Comparison of ENCODE assay signal across 8 cellular contexts in the genomic region with DNA sequence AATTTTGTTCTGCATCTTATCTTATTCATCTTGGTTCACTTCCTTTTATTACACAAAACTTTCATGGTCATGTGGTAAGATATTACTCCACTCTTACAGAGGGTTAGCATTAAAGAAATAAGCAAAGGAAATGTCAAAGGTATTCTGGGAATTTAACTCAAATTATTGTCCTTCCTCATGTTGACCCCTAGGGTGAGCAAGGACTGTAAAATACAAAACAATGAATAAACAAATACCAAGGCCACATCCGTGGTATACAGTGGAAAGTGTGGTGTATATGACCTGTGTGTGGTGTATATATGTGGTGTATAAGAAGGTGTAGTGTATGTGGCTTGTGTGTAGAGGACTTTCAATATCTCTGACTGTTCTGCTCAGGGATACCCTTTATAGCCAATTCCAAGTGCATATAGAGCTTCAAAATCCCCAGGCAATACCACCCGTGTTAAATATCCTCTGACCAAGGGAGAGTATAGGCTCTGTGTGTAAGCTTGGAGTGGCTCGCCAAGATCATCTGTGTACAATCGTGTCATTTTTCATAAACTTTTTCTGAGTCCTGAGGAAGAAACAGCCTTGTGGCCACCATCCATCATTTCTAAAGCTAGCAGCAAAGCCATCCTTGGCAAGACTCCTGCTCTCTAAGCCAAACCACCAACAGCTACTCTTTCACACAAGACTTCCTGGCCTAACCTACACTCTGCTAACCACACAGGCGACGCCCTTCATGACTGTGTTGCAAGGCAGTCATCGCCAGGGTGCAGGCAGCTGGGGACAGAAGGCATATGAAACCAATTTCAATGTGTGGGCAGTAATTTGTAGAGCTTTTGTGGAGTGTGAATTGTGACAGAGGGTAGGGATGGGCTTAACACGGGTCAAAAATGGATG.
DNase-seq lines count a peak whose midpoint lies in the region; ATAC-seq and TF ChIP-seq lines count a peak whose summit lies in the region.

No MANE protein-coding gene starts in this region.

- H3K4me3 ChIP-seq in Caco-2 (ENCODE audit: low read depth, low read length): no peak overlapping the region

- POLR2A ChIA-PET in Caco-2 (lab: Charles Lee): no interaction called here

- CTCF ChIA-PET in Caco-2 (lab: Charles Lee): interaction anchor here (0.6 kb wide), 1 partner anchor 108 kb away, joined by 4 read pairs; no protein-coding TSS in a partner anchor

- BruUV-seq in Caco-2 (replicated peaks; lab: Mats Ljungman, UMichigan): no TSS peak

- no peaks in the 10 kb centered on the region for H3K9me3 Mint-ChIP-seq in Caco-2 (ENCODE audit: unreplicated experiment)

- H3K27me3 ChIP-seq in Caco-2 (replicated peaks; ENCODE audit: control insufficient read depth, insufficient read depth, low read length): no peaks in the 10 kb centered on the region

- intact Hi-C loops in Caco-2 (cut with micrococcal nuclease; ENCODE audit: unreplicated experiment): no loop called here

- H3K4me1 Mint-ChIP-seq in Caco-2 (ENCODE audit: low read depth, unreplicated experiment): no peaks in the 10 kb centered on the region

- TF ChIP-seq CTCF in Caco-2 (IDR thresholded peaks at IDR 0.05; ENCODE audit: insufficient read depth in 1 of 2, low read depth in 1 of 2, low read length in 1 of 2, severe bottlenecking in 1 of 2, unreplicated experiment in 1 of 2): no peak

- no peak overlapping the region for H3K27ac Mint-ChIP-seq in Caco-2 (ENCODE audit: unreplicated experiment)

- H3K9me3 ChIP-seq in Caco-2: no peaks in the 10 kb centered on the region

- no peak overlapping the region for H3K4me3 Mint-ChIP-seq in Caco-2 (ENCODE audit: unreplicated experiment)

- ATAC-seq in GM18508 (IDR thresholded peaks at IDR 0.05; ENCODE audit: insufficient read depth, unreplicated experiment) (peak; percentile 61), HG02852 (IDR thresholded peaks at IDR 0.05; ENCODE audit: unreplicated experiment) (peak; percentile 84)

- DNase-seq in NOMO-1 (lab: John Stamatoyannopoulos, UW; ENCODE audit: unreplicated experiment in 2 of 2) (peak; percentile 97 to 99), activated T-cell treated with anti-CD3 and anti-CD28 coated beads for 48 hours (ENCODE audit: low read depth) (peak; percentile 69), glomerular visceral epithelial cell (ENCODE audit: extremely low spot score) (peak; percentile 73), NCI-H1436 treated with DMSO at 0.1 percent for 48 hours (lab: John Stamatoyannopoulos, UW) (no peak), Caco-2 (no peak)
- DNase-seq in stimulated activated CD4-positive, alpha-beta T cell treated with anti-CD3 and anti-CD28 coated beads, TNF-alpha, amount 100 ng/mL, for 4 hours (ENCODE audit: low read depth in 3 of 3): peak in 2 of 3 experiments; percentile 58 to 68

- H3K27me3 Mint-ChIP-seq in Caco-2 (ENCODE audit: insufficient read depth, unreplicated experiment): peaks cover 21% of the 10 kb centered on the region

- H3K36me3 Mint-ChIP-seq in Caco-2 (ENCODE audit: insufficient read depth, unreplicated experiment): no peaks in the 10 kb centered on the region

- no peaks in the 10 kb centered on the region for H3K36me3 ChIP-seq in Caco-2 (ENCODE audit: control insufficient read depth, insufficient read depth, low read length)

- no peaks in the 10 kb centered on the region for H3K4me1 ChIP-seq in Caco-2

Comparison
In these comparisons a context has a peak if more than half of its experiments do, and no peak if none do; other contexts are left out.
1. DNase-seq: peak in NOMO-1 (2 of 2), activated T-cell treated with anti-CD3 and anti-CD28 coated beads for 48 hours (single experiment), glomerular visceral epithelial cell (single experiment) and stimulated activated CD4-positive, alpha-beta T cell treated with anti-CD3 and anti-CD28 coated beads, TNF-alpha, amount 100 ng/mL, for 4 hours (2 of 3); none in NCI-H1436 treated with DMSO at 0.1 percent for 48 hours (single experiment) and Caco-2 (0 of 2).